ENCODE assay signal across 14 cellular contexts in the genomic region with DNA sequence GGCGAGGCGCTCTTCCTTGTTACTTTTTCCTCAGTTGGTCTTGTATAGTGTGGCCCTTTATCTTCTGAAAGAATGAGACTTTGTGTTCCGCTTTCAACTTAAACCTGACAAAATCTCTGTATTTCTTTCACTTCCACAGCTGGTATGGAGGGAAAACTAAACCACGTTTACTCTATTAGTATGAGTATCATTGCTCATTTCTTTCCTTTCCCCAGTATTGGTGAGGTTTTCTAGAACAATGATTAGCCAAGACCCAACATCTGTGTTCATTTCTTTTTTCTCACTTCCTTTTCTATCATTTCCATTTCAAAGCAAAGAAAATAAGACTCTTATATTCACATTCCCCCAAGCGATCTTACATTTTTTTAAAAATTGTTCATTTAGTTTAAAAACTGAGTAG.
DNase-seq lines count a peak whose midpoint lies in the region; ATAC-seq lines count a peak whose summit lies in the region.
"Had no signal": no experiment of that assay in that cellular context is flagged by ENCODE, and none has a peak within 500 bp of the region (broad histone marks: within the 10 kb centered on the region; RNA-seq: fewer than 3 reads in every experiment).

No MANE protein-coding gene starts in this region.

- no peaks in the 10 kb centered on the region for H3K36me3 Mint-ChIP-seq in stimulated activated memory B cell treated with anti-CD40 and anti-IgM and Interleukin-4, amounts not matched to agents 10 μg/mL and 1 μg/mL and 100 μg/mL, for 72 hours
- H3K36me3 Mint-ChIP-seq: activated naive CD8-positive, alpha-beta T cell had no signal

- peaks cover 28% of the 10 kb centered on the region for H3K27me3 Mint-ChIP-seq in stimulated activated memory B cell treated with anti-CD40 and anti-IgM and Interleukin-4, amounts not matched to agents 10 μg/mL and 1 μg/mL and 100 μg/mL, for 72 hours

- no peak overlapping the region for H3K4me3 Mint-ChIP-seq in stimulated activated memory B cell treated with anti-CD40 and anti-IgM and Interleukin-4, amounts not matched to agents 10 μg/mL and 1 μg/mL and 100 μg/mL, for 72 hours
- H3K4me3 Mint-ChIP-seq: activated naive CD8-positive, alpha-beta T cell; nephron had no signal

- H3K4me1 Mint-ChIP-seq in stimulated activated memory B cell treated with anti-CD40 and anti-IgM and Interleukin-4, amounts not matched to agents 10 μg/mL and 1 μg/mL and 100 μg/mL, for 72 hours, result no peaks in the 10 kb centered on the region

- peak; percentile 94 for ATAC-seq in GM19025 (IDR thresholded peaks at IDR 0.05; ENCODE audit: low read depth, unreplicated experiment)
- peak; percentile 92 for ATAC-seq in GM21717 (IDR thresholded peaks at IDR 0.05; ENCODE audit: unreplicated experiment)
- ATAC-seq in HG03103 (IDR thresholded peaks at IDR 0.05; ENCODE audit: low read depth, unreplicated experiment), result peak; percentile 80
- peak; percentile 41 for ATAC-seq in stimulated activated memory B cell treated with anti-CD40 and anti-IgM and Interleukin-4, amounts not matched to agents 10 μg/mL and 1 μg/mL and 100 μg/mL, for 72 hours
- ATAC-seq: left lobe of liver, sciatic nerve had no signal

- DNase-seq in NCI-H1930 (lab: John Stamatoyannopoulos, UW) (no peak), NCI-H748 (lab: John Stamatoyannopoulos, UW; ENCODE audit: unreplicated experiment) (no peak), NCI-H1694 treated with DMSO at 0.1 percent for 48 hours (lab: John Stamatoyannopoulos, UW) (no peak)
- DNase-seq: C1 segment of cervical spinal cord, cerebellar nuclear complex, NCI-H1092 treated with DMSO at 0.1 percent for 48 hours had no signal

- H3K27ac Mint-ChIP-seq in stimulated activated memory B cell treated with anti-CD40 and anti-IgM and Interleukin-4, amounts not matched to agents 10 μg/mL and 1 μg/mL and 100 μg/mL, for 72 hours, result no peak overlapping the region
- H3K27ac Mint-ChIP-seq: activated naive CD8-positive, alpha-beta T cell; nephron had no signal

- H3K9me3 Mint-ChIP-seq in stimulated activated memory B cell treated with anti-CD40 and anti-IgM and Interleukin-4, amounts not matched to agents 10 μg/mL and 1 μg/mL and 100 μg/mL, for 72 hours, result peaks cover 6% of the 10 kb centered on the region
- H3K9me3 Mint-ChIP-seq: nephron had no signal

Comparison
In these comparisons a context has a peak if more than half of its experiments do, and no peak if none do; other contexts are left out.
1. ATAC-seq: peak in every context shown above with its lines; median percentile 94 in GM19025; 92 in GM21717; 80 in HG03103; 41 in stimulated activated memory B cell treated with anti-CD40 and anti-IgM and Interleukin-4, amounts not matched to agents 10 μg/mL and 1 μg/mL and 100 μg/mL, for 72 hours.